8 cellular contexts compared by ENCODE assay signal in the genomic region with DNA sequence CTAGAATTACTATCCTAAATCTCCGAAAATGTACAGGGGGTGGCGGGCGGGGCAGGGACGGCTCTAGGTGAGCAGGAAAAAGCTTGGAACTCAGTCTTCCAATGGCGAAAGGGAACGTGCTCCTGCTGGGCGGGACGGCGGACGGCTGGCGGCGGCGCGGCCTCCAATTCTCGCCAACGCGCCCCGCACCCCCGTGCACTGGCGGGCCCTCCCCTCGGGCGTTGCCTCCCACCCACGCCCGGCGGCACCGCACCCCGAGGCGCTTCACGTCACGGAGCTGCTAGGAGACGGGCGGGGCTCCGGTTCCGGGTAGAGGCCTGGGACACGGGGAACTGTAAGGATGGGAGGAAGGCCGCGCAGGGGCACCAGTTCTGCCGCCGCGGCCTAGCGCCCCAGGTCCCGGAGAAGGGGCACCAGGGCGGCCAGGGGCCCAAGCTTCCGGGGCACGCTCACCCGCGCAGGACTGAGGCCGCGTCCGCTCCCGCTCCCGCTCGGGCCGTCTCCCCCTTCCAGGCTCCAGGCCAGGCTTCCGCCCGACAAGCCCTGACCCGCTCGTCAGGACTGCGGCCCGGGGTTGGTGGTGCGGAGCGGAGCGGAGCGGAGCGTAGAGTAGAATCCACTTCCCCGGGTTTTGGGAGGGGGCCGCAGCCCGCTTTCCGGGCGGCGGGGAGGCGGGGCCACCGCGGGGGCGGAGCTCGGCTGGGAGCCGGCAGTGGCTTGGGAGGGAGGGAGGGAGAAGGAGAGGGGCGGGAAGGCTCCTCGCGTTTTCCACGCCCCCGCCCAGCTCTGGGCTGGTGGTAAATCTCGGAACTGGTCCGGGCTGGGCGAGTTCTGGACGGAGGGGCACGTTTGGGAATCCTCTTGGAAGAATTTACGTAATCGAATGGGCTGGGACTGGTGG. TPM values are rescaled to one million over a fixed set of nuclear protein-coding genes. Genes with fewer than 3 reads are reported as not detected.
DNase-seq lines count a peak whose midpoint lies in the region; ATAC-seq and TF ChIP-seq lines count a peak whose summit lies in the region.

TSS of gene DDX59 (minus strand) at position 594 of the 901 bp plus-strand sequence. CDS start 3,167 bp downstream, outside the sequence.

- ATAC-seq in activated T-helper 17 cell treated with anti-CD3 and anti-CD28 coated beads, Interleukin-2, amount 50 U/mL, for 72 hours (replicated peaks): peak; percentile 93
- ATAC-seq in natural killer cell: peak; percentile 83 to 91 (median 84)

- peak within 1 kb of the TSS; percentile 99 for H3K27ac ChIP-seq in RWPE1

- peaks cover 23% of the 10 kb centered on the region for H3K4me1 Mint-ChIP-seq in activated T-helper 17 cell treated with anti-CD3 and anti-CD28 coated beads, Interleukin-2, amount 50 U/mL, for 72 hours
- H3K4me1 Mint-ChIP-seq in natural killer cell: peaks cover 37 to 42% of the 10 kb centered on the region in 2 donors

- TF ChIP-seq CTCF in LNCaP clone FGC (IDR thresholded peaks at IDR 0.05; ENCODE audit: control insufficient read depth, extremely low read depth, insufficient read depth) (no peak), RWPE1 (conservative IDR thresholded peaks at IDR 0.05; ENCODE audit: low read depth) (no peak), fibroblast of mammary gland (conservative IDR thresholded peaks at IDR 0.05; ENCODE audit: control insufficient read depth, insufficient read depth, low read depth, low read length) (no peak), natural killer cell (IDR thresholded peaks at IDR 0.05) (no peak)

- POLR2A ChIA-PET in RWPE1 (lab: Yijun Ruan, JAX; ENCODE audit: low non-redundant PET): interaction anchor here (0.5 to 2.1 kb wide), 15 partner anchors 9 to 464 kb away, joined by 3 to 19 read pairs (median 3); partner anchors contain the start of genes ASCL5, CAMSAP2 and KIF14

- peaks cover 23% of the 10 kb centered on the region for H3K36me3 Mint-ChIP-seq in activated T-helper 17 cell treated with anti-CD3 and anti-CD28 coated beads, Interleukin-2, amount 50 U/mL, for 72 hours (ENCODE audit: low read depth)
- peaks cover 9% of the 10 kb centered on the region for H3K36me3 Mint-ChIP-seq in natural killer cell

- DNase-seq in Daoy (ENCODE audit: low read depth) (peak; percentile 98), GOT3 (lab: John Stamatoyannopoulos, UW) (peak; percentile 87), LNCaP clone FGC (ENCODE audit: low read depth) (peak; percentile 92), RWPE1 (ENCODE audit: low spot score) (peak; percentile 98), fibroblast of mammary gland (ENCODE audit: low read depth) (peak; percentile 98), natural killer cell (peak; percentile 83)
- DNase-seq in stimulated activated naive CD4-positive, alpha-beta T cell treated with Interleukin-2 at 50 U/mL for 16 hours (lab: John Stamatoyannopoulos, UW): peak; percentile 92

- peak within 1 kb of the TSS; percentile 97 for H3K27ac Mint-ChIP-seq in activated T-helper 17 cell treated with anti-CD3 and anti-CD28 coated beads, Interleukin-2, amount 50 U/mL, for 72 hours
- peak within 1 kb of the TSS; percentile 78 to 92 for H3K27ac Mint-ChIP-seq in natural killer cell

- peak within 1 kb of the TSS; percentile 60 for H3K4me3 ChIP-seq in LNCaP clone FGC (ENCODE audit: low read depth, low read length)
- peak within 1 kb of the TSS; percentile 68 for H3K4me3 ChIP-seq in fibroblast of mammary gland (ENCODE audit: control insufficient read depth, low read depth, low read length)

- H3K9me3 Mint-ChIP-seq in activated T-helper 17 cell treated with anti-CD3 and anti-CD28 coated beads, Interleukin-2, amount 50 U/mL, for 72 hours: no peaks in the 10 kb centered on the region
- H3K9me3 Mint-ChIP-seq in natural killer cell: no peaks in the 10 kb centered on the region

- no peaks in the 10 kb centered on the region for H3K27me3 Mint-ChIP-seq in activated T-helper 17 cell treated with anti-CD3 and anti-CD28 coated beads, Interleukin-2, amount 50 U/mL, for 72 hours
- H3K27me3 Mint-ChIP-seq in natural killer cell (ENCODE audit: low read depth in 2 of 2): no peaks in the 10 kb centered on the region

- H3K4me3 Mint-ChIP-seq in activated T-helper 17 cell treated with anti-CD3 and anti-CD28 coated beads, Interleukin-2, amount 50 U/mL, for 72 hours: peak within 1 kb of the TSS; percentile 96
- peak within 1 kb of the TSS; percentile 94 for H3K4me3 Mint-ChIP-seq in natural killer cell

- CTCF ChIA-PET in RWPE1 (lab: Yijun Ruan, JAX): interaction anchor here (0.6 to 1.6 kb wide), 9 partner anchors 16 to 257 kb away, joined by 3 to 8 read pairs (median 3); no protein-coding TSS in a partner anchor

- intact Hi-C loops in natural killer cell (cut with micrococcal nuclease): loop anchor here (1.0 kb wide), 1 partner anchor 49 kb away; the partner anchor contains the start of gene KIF14

RNA-seq across cellular contexts. Expression of gene DDX59, which starts in this region (rescaled TPM):
- 12.1 and 15.2 TPM in 2 replicates for total RNA-seq in Daoy (2014; rRNA removed; shearing (Covaris generic))
- total RNA-seq in activated T-helper 17 cell treated with anti-CD3 and anti-CD28 coated beads, Interleukin-2, amount 50 U/mL, for 72 hours: 10 to 100 TPM; 23.6 to 31.9 TPM
- 10 to 100 TPM; 31.9 to 39.9 (median 38.7) TPM for total RNA-seq in natural killer cell

Comparison
In these comparisons a context has a peak if more than half of its experiments do, and no peak if none do; other contexts are left out.
1. Peak in every context shown above with its lines: DNase-seq, ATAC-seq, H3K4me3 ChIP-seq and H3K27ac ChIP-seq.